ENCODE assay signal across 13 cellular contexts in genomic region chr2:236781933-236782788, GRCh38.
"Had no signal": no experiment of that assay in that cellular context is flagged by ENCODE, and none has a peak within 500 bp of the region (broad histone marks: within the 10 kb centered on the region; RNA-seq: fewer than 3 reads in every experiment).

No MANE protein-coding gene starts in this region.

- DNase-seq: activated CD4-positive, alpha-beta T cell treated with anti-CD3 and anti-CD28 coated beads for 48 hours; activated naive CD4-positive, alpha-beta T cell treated with anti-CD3 and anti-CD28 coated beads, Interleukin-2, amount 50 U/mL, for 16 hours; endodermal cell; lower lobe of right lung; natural killer cell; pancreas had no signal

- H3K4me3 ChIP-seq: body of pancreas, lower lobe of right lung, pancreas, right atrium auricular region, smooth muscle cell, tibial nerve had no signal

- FAIRE-seq: pancreas had no signal

- H3K36me3 ChIP-seq: lower lobe of right lung, pancreas, right atrium auricular region, tibial nerve had no signal

- ATAC-seq: body of pancreas; esophagus mucosa; natural killer cell; stimulated activated memory B cell treated with anti-CD40 and anti-IgM and Interleukin-4, amounts not matched to agents 10 μg/mL and 1 μg/mL and 100 μg/mL, for 72 hours; WTC11 had no signal

- H3K9me3 ChIP-seq: body of pancreas, lower lobe of right lung, pancreas, right atrium auricular region had no signal

- H3K4me1 ChIP-seq: lower lobe of right lung, right atrium auricular region had no signal

- H3K4me2 ChIP-seq: smooth muscle cell had no signal

- H3K27ac ChIP-seq: body of pancreas, lower lobe of right lung, pancreas, right atrium auricular region, tibial nerve had no signal

- H3K27me3 ChIP-seq: body of pancreas, pancreas, right atrium auricular region, tibial nerve had no signal
